Comparison of ENCODE assay signal across 11 cellular contexts in genomic region chr19:2923510-2923909, GRCh38. TPM values are rescaled to one million over a fixed set of nuclear protein-coding genes. Genes with fewer than 3 reads are reported as not detected.
DNase-seq lines count a peak whose midpoint lies in the region; ATAC-seq and TF ChIP-seq lines count a peak whose summit lies in the region.
"Had no signal": no experiment of that assay in that cellular context is flagged by ENCODE, and none has a peak within 500 bp of the region (broad histone marks: within the 10 kb centered on the region; RNA-seq: fewer than 3 reads in every experiment).

No MANE protein-coding gene starts in this region.

- in situ Hi-C loops in GM23248 (cut with MboI), result no loop called here

- H3K4me2 ChIP-seq in GM23248 (ENCODE audit: unreplicated experiment), result peak overlapping the region; percentile 30

- WGBS in GM23248 (ENCODE audit: low coverage in 1 of 2, low lambda C conversion rate in 2 of 2, missing lambda C conversion rate in 2 of 2), 2 experiments, result 1 to 5% methylated on average over 4 of the region's 4 CpGs

- H3K4me1 Mint-ChIP-seq in activated T-cell treated with anti-CD3 and anti-CD28 coated beads, Interleukin-2, amount 50 U/mL, for 4 hours (ENCODE audit: low read depth), result no peaks in the 10 kb centered on the region
- H3K4me1 Mint-ChIP-seq in WTC11, result peaks cover 14% of the 10 kb centered on the region
- H3K4me1 Mint-ChIP-seq: naive B cell had no signal

- intact Hi-C loops in lower lobe of right lung (cut with DNase I), result no loop called here

- TF ChIP-seq CTCF in RWPE2 (IDR thresholded peaks at IDR 0.05; ENCODE audit: poor library complexity, severe bottlenecking), result no peak
- no peak for TF ChIP-seq CTCF in lower lobe of right lung (IDR thresholded peaks at IDR 0.05)
- no peak for TF ChIP-seq CTCF in WTC11 (IDR thresholded peaks at IDR 0.05)

- CTCF ChIA-PET in WTC11 (lab: Charles Lee), result interaction anchor here (0.6 to 3.7 kb wide), 9 partner anchors 20 to 352 kb away, joined by 3 to 17 read pairs (median 4); partner anchors contain the start of gene ZNF554

- no peak overlapping the region for H3K4me3 ChIP-seq in GM23248
- H3K4me3 ChIP-seq in RWPE2 (ENCODE audit: severe bottlenecking), result no peak overlapping the region
- no peak overlapping the region for H3K4me3 ChIP-seq in lower lobe of right lung

- no peaks in the 10 kb centered on the region for H3K27me3 Mint-ChIP-seq in activated T-cell treated with anti-CD3 and anti-CD28 coated beads, Interleukin-2, amount 50 U/mL, for 4 hours (ENCODE audit: low read depth)
- H3K27me3 Mint-ChIP-seq in WTC11 (ENCODE audit: low read depth), result no peaks in the 10 kb centered on the region
- H3K27me3 Mint-ChIP-seq: activated naive CD8-positive, alpha-beta T cell; naive B cell had no signal

- H3K27me3 ChIP-seq in GM23248 (replicated peaks; ENCODE audit: insufficient read depth) (no peaks in the 10 kb centered on the region), RWPE2 (ENCODE audit: insufficient read depth, poor library complexity, severe bottlenecking) (no peaks in the 10 kb centered on the region), lower lobe of right lung (ENCODE audit: low read depth) (no peaks in the 10 kb centered on the region)

- H3K4me3 Mint-ChIP-seq in activated T-cell treated with anti-CD3 and anti-CD28 coated beads, Interleukin-2, amount 50 U/mL, for 4 hours, result no peak overlapping the region
- no peak overlapping the region for H3K4me3 Mint-ChIP-seq in WTC11
- H3K4me3 Mint-ChIP-seq: activated naive CD8-positive, alpha-beta T cell; naive B cell had no signal

- no peak overlapping the region for H3K27ac Mint-ChIP-seq in WTC11
- H3K27ac Mint-ChIP-seq: activated naive CD8-positive, alpha-beta T cell; naive B cell had no signal

- H3K36me3 Mint-ChIP-seq in activated T-cell treated with anti-CD3 and anti-CD28 coated beads, Interleukin-2, amount 50 U/mL, for 4 hours (ENCODE audit: insufficient read depth), result peaks cover 7% of the 10 kb centered on the region
- peaks cover 11% of the 10 kb centered on the region for H3K36me3 Mint-ChIP-seq in WTC11
- H3K36me3 Mint-ChIP-seq: naive B cell had no signal

- H3K36me3 ChIP-seq in GM23248 (ENCODE audit: low read depth) (no peaks in the 10 kb centered on the region), RWPE2 (ENCODE audit: low read depth) (peaks cover 17% of the 10 kb centered on the region), lower lobe of right lung (no peaks in the 10 kb centered on the region)

- POLR2A ChIA-PET in WTC11 (lab: Charles Lee), result no interaction called here

- H3K79me2 ChIP-seq in GM23248 (ENCODE audit: insufficient read depth), result no peaks in the 10 kb centered on the region

- H3K9me3 ChIP-seq in GM23248 (ENCODE audit: low read depth) (no peaks in the 10 kb centered on the region), RWPE2 (ENCODE audit: severe bottlenecking) (no peaks in the 10 kb centered on the region), lower lobe of right lung (no peaks in the 10 kb centered on the region)

- ATAC-seq in RWPE2 (ENCODE audit: low read depth), result peak; percentile 64
- ATAC-seq in lower lobe of right lung, result peak; percentile 32 to 39
- no peak for ATAC-seq in GM21576 (IDR thresholded peaks at IDR 0.05; ENCODE audit: unreplicated experiment)
- ATAC-seq in activated T-cell treated with anti-CD3 and anti-CD28 coated beads, Interleukin-2, amount 50 U/mL, for 4 hours, result no peak
- ATAC-seq in WTC11, result no peak

- no peaks in the 10 kb centered on the region for H3K9me3 Mint-ChIP-seq in activated T-cell treated with anti-CD3 and anti-CD28 coated beads, Interleukin-2, amount 50 U/mL, for 4 hours
- no peaks in the 10 kb centered on the region for H3K9me3 Mint-ChIP-seq in WTC11

- H3K27ac ChIP-seq in GM23248 (peak overlapping the region; percentile 50), RWPE2 (ENCODE audit: poor library complexity, severe bottlenecking) (peak overlapping the region; percentile 35), lower lobe of right lung (peak overlapping the region; percentile 11)

- peaks cover 21% of the 10 kb centered on the region for H3F3A ChIP-seq in GM23248 (ENCODE audit: insufficient read depth)

- no peak overlapping the region for H3K9ac ChIP-seq in GM23248

- no peaks in the 10 kb centered on the region for H3K9me2 ChIP-seq in GM23248 (ENCODE audit: insufficient read depth)

- no peak overlapping the region for H2AFZ ChIP-seq in GM23248

- DNase-seq in GM23248, result peak; percentile 84
- DNase-seq in RWPE2 (ENCODE audit: low spot score), result no peak
- DNase-seq in lower lobe of right lung, result no peak
- no peak for DNase-seq in activated T-cell treated with anti-CD3 and anti-CD28 coated beads, Interleukin-2, amount 50 U/mL, for 4 hours
- no peak for DNase-seq in WTC11 (ENCODE audit: low spot score)
- DNase-seq: naive B cell; NCI-H510A treated with DMSO at 0.1 percent for 48 hours; stimulated activated CD4-positive, alpha-beta T cell treated with anti-CD3 and anti-CD28 coated beads, Interleukin-2, amount 100 ng/mL, for 48 hours had no signal

- peaks cover 9% of the 10 kb centered on the region; the same call in 1 of the 2 replicates for H3K4me1 ChIP-seq in GM23248 (ENCODE audit: insufficient read depth)
- H3K4me1 ChIP-seq in RWPE2 (ENCODE audit: insufficient read depth, poor library complexity, severe bottlenecking), result peaks cover 11% of the 10 kb centered on the region
- peaks cover 6% of the 10 kb centered on the region for H3K4me1 ChIP-seq in lower lobe of right lung

- no peaks in the 10 kb centered on the region for H4K20me1 ChIP-seq in GM23248 (ENCODE audit: insufficient read depth)

TF ChIP-seq in WTC11, 78 proteins besides CTCF, POLR2A, EP300 and RAD21:
- no peak for TF ChIP-seq TCF7 (CRISPR knock-in tag; IDR thresholded peaks at IDR 0.05; ENCODE audit: low read depth)
- TF ChIP-seq NFYB (CRISPR knock-in tag; conservative IDR thresholded peaks at IDR 0.05; ENCODE audit: low read depth), result no peak
- no peak for TF ChIP-seq FOXP4 (CRISPR knock-in tag; IDR thresholded peaks at IDR 0.05)
- TF ChIP-seq ERG (CRISPR knock-in tag; IDR thresholded peaks at IDR 0.05), result no peak
- no peak for TF ChIP-seq CDX4 (CRISPR knock-in tag; IDR thresholded peaks at IDR 0.05; ENCODE audit: borderline replicate concordance)
- TF ChIP-seq NR1H2 (CRISPR knock-in tag; IDR thresholded peaks at IDR 0.05), result no peak

RNA-seq across cellular contexts. Expression of gene ZNF77, which starts 21.3 kb away (rescaled TPM):
- total RNA-seq in GM23248 (2014; rRNA removed; shearing (Covaris generic)), result 0.76 and 1.1 TPM in 2 replicates
- 1.2 TPM in 2 replicates for polyA plus RNA-seq in GM23248 (2016; fragmentation: Nextera tagmentation; extraction: Ambion mirVana)
- total RNA-seq in lower lobe of right lung, result 5.3 TPM
- total RNA-seq in activated T-cell treated with anti-CD3 and anti-CD28 coated beads, Interleukin-2, amount 50 U/mL, for 4 hours, result 1 to 10 TPM; 3.0 to 3.4 (median 3.2) TPM
- 4.5 to 5.6 TPM (median 4.7 TPM) in 3 replicates for total RNA-seq in WTC11 (2021)

RNA-seq across cellular contexts. Expression of gene ZNF57, which starts 22.8 kb away (rescaled TPM):
- total RNA-seq in GM23248 (2014; rRNA removed; shearing (Covaris generic)), result 1.7 and 4.6 TPM in 2 replicates
- 1.9 and 2.3 TPM in 2 replicates for polyA plus RNA-seq in GM23248 (2016; fragmentation: Nextera tagmentation; extraction: Ambion mirVana)
- total RNA-seq in lower lobe of right lung (5.1 TPM), WTC11 (2021) (6.7 to 8.9 TPM (median 6.8 TPM) in 3 replicates)
- total RNA-seq in activated T-cell treated with anti-CD3 and anti-CD28 coated beads, Interleukin-2, amount 50 U/mL, for 4 hours, result 1 to 10 TPM; 3.6 to 4.1 (median 3.7) TPM

RNA-seq across cellular contexts. Expression of gene TLE6, which starts 53.9 kb away (rescaled TPM):
- 0.13 and 0.65 TPM in 2 replicates for total RNA-seq in GM23248 (2014; rRNA removed; shearing (Covaris generic))
- polyA plus RNA-seq in GM23248 (2016; fragmentation: Nextera tagmentation; extraction: Ambion mirVana), result 0.21 and 0.68 TPM in 2 replicates
- total RNA-seq in lower lobe of right lung (4.2 TPM), WTC11 (2021) (2.5 to 3.3 TPM (median 3.1 TPM) in 3 replicates)
- under 1 TPM in 2 of 3 donors, not detected in 1; 0.16 to 0.90 TPM for total RNA-seq in activated T-cell treated with anti-CD3 and anti-CD28 coated beads, Interleukin-2, amount 50 U/mL, for 4 hours

RNA-seq across cellular contexts. Expression of gene ZNF556, which starts 56.4 kb away (rescaled TPM):
- total RNA-seq in GM23248 (2014; rRNA removed; shearing (Covaris generic)), result not detected in 2 replicates
- not detected in 2 replicates for polyA plus RNA-seq in GM23248 (2016; fragmentation: Nextera tagmentation; extraction: Ambion mirVana)
- total RNA-seq in lower lobe of right lung (not detected), WTC11 (2021) (0.02 to 0.11 TPM in 2 of 3 replicates, not detected in the other)
- not detected for total RNA-seq in activated T-cell treated with anti-CD3 and anti-CD28 coated beads, Interleukin-2, amount 50 U/mL, for 4 hours
- total RNA-seq: glomerular endothelial cell had no signal

Comparison
In these comparisons a context has a peak if more than half of its experiments do, and no peak if none do; other contexts are left out.
1. ATAC-seq: peak in RWPE2 (single experiment) and lower lobe of right lung (2 of 2); none in GM21576 (single experiment), activated T-cell treated with anti-CD3 and anti-CD28 coated beads, Interleukin-2, amount 50 U/mL, for 4 hours (0 of 2) and WTC11 (single experiment).
2. Peak in every context shown above with its lines, with median percentiles within 50 percentile points of each other: H3K27ac ChIP-seq.